In the genomic region with DNA sequence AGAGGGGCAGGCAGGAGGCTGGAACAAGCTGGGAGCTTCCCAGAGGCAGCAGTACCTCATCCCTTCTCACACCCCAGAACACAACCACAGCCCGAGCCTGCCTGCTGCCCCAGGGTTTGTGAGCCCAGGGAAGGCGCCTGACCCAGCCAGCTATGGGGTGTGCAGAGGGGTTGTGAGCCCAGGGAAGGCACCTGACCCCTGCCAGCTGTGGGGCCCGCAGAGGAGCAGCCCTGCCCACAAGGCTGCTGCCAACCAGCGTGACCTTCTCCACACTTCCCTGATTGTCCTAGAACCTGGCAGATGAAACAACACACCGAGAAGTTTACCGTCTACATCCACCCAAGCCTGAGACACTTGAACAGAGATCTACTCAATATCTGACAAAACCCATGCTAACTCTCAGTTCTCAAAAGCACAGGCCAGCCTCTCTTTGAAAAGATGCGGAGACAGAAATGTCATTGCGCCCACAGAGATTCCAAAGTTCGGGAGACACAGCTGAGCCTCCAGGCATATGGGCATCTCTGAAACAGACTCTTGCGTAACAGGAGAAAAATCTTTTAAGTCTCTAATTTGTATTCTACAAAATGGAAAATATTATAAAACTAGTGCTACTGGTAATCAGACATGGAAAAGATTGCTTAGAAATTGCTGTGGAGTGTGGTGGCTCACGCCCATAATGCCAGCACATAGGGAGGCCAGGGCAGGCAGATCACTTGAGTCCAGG, we compare ENCODE assay signal across 18 cellular contexts. TPM values are rescaled to one million over a fixed set of nuclear protein-coding genes. Genes with fewer than 3 reads are reported as not detected.
DNase-seq lines count a peak whose midpoint lies in the region; ATAC-seq, FAIRE-seq and TF ChIP-seq lines count a peak whose summit lies in the region.
"Had no signal": no experiment of that assay in that cellular context is flagged by ENCODE, and none has a peak within 500 bp of the region (broad histone marks: within the 10 kb centered on the region; RNA-seq: fewer than 3 reads in every experiment).

No MANE protein-coding gene starts in this region.

- H2AFZ ChIP-seq in HepG2 (ENCODE audit: low read length), result no peak overlapping the region

- H3K4me3 ChIP-seq in right atrium auricular region (no peak overlapping the region), HepG2 (replicated peaks in 1 of 3; ENCODE audit: insufficient read depth in 1 of 3, low read depth in 2 of 3, low read length in 3 of 3) (no peak overlapping the region), SJCRH30 (no peak overlapping the region)
- no peak overlapping the region for H3K4me3 ChIP-seq in CD4-positive, alpha-beta memory T cell (ENCODE audit: low read length in 2 of 2)
- H3K4me3 ChIP-seq: GM12878 had no signal

- FAIRE-seq in HepG2 (lab: Jason Lieb, UNC), result no peak
- FAIRE-seq: GM12878, H1 had no signal

- H4K20me1 ChIP-seq in HepG2 (ENCODE audit: insufficient read depth, low read length), result no peaks in the 10 kb centered on the region

- peaks cover 0 to 1% (median 0%) of the 10 kb centered on the region in 8 donors for H3K9me3 Mint-ChIP-seq in CD4-positive, alpha-beta memory T cell
- H3K9me3 Mint-ChIP-seq: CD4-positive, alpha-beta T cell had no signal

- ATAC-seq in Right ventricle myocardium superior (ENCODE audit: poor library complexity), result peak; percentile 91
- ATAC-seq in HepG2, result no peak
- no peak for ATAC-seq in GM21529 (IDR thresholded peaks at IDR 0.05; ENCODE audit: unreplicated experiment)
- ATAC-seq: GM12878 had no signal

- POLR2A ChIA-PET in HepG2 (lab: Yijun Ruan, JAX), result no interaction called here
- POLR2A ChIA-PET in CD4-positive, alpha-beta memory T cell (lab: Charles Lee; ENCODE audit: partially characterized antibody), result no interaction called here

- 98% methylated on average over 7 of the region's 11 CpGs for WGBS in HepG2 (ENCODE audit: low lambda C conversion rate)

- H3K27me3 Mint-ChIP-seq in CD4-positive, alpha-beta memory T cell, result no peaks in the 10 kb centered on the region
- H3K27me3 Mint-ChIP-seq: CD4-positive, alpha-beta T cell had no signal

- in situ Hi-C loops in HepG2 (cut with HindIII; ENCODE audit: extremely low pct_ligation_motif_present, low pct_unique_long_range_greater_than_20kb), result no loop called here

- H3K4me1 ChIP-seq in right atrium auricular region, result no peaks in the 10 kb centered on the region
- no peaks in the 10 kb centered on the region for H3K4me1 ChIP-seq in HepG2 (ENCODE audit: insufficient read depth, low read length)
- H3K4me1 ChIP-seq in SJCRH30, result no peaks in the 10 kb centered on the region
- no peaks in the 10 kb centered on the region for H3K4me1 ChIP-seq in CD4-positive, alpha-beta memory T cell (ENCODE audit: insufficient read depth, low read length)

- DNase-seq in Right ventricle myocardium superior (no peak), right atrium auricular region (ENCODE audit: low spot score) (no peak), epidermal melanocyte (ENCODE audit: insufficient read length, low spot score) (peak; percentile 42), HepG2 (ENCODE audit: low spot score) (no peak), SJCRH30 (no peak)
- no peak for DNase-seq in CD4-positive, alpha-beta memory T cell
- DNase-seq: CD4-positive, alpha-beta T cell; EL; NCI-H1417; NCI-H187 treated with DMSO at 0.1 percent for 48 hours; NCI-H524; NCI-H82; OCI-M1; SIG-M5 had no signal

- H3K36me3 ChIP-seq in right atrium auricular region, result peaks cover 71% of the 10 kb centered on the region
- peaks cover 31 to 67% of the 10 kb centered on the region in 2 experiments for H3K36me3 ChIP-seq in HepG2 (replicated peaks in 1 of 2; ENCODE audit: control insufficient read depth in 1 of 2, insufficient read depth in 2 of 2, low read length in 2 of 2)
- H3K36me3 ChIP-seq in SJCRH30, result peaks cover 51% of the 10 kb centered on the region
- H3K36me3 ChIP-seq in CD4-positive, alpha-beta memory T cell (ENCODE audit: insufficient read depth, low read length), result peaks cover 63% of the 10 kb centered on the region

- no peak overlapping the region for H3K4me2 ChIP-seq in HepG2 (ENCODE audit: low read depth, low read length)

- CTCF ChIA-PET in HepG2 (lab: Yijun Ruan, JAX; ENCODE audit: low intra/inter-chr PET ratio, low total read pairs), result no interaction called here
- CTCF ChIA-PET in CD4-positive, alpha-beta memory T cell (lab: Charles Lee; ENCODE audit: partially characterized antibody), result no interaction called here

- TF ChIP-seq RAD21 in HepG2 (CRISPR knock-in tag; IDR thresholded peaks at IDR 0.05), result no peak

- intact Hi-C loops in Right ventricle myocardium superior (cut with DNase I), result no loop called here
- intact Hi-C loops in HepG2 (cut with micrococcal nuclease; ENCODE audit: unreplicated experiment), result no loop called here
- intact Hi-C loops in CD4-positive, alpha-beta memory T cell (cut with micrococcal nuclease), result no loop called here

- H3K27me3 ChIP-seq in right atrium auricular region (no peaks in the 10 kb centered on the region), HepG2 (ENCODE audit: control insufficient read depth in 1 of 2, insufficient read depth in 2 of 2, low read length in 2 of 2) (no peaks in the 10 kb centered on the region), SJCRH30 (no peaks in the 10 kb centered on the region)
- H3K27me3 ChIP-seq in CD4-positive, alpha-beta memory T cell (ENCODE audit: insufficient read depth, low read length), result no peaks in the 10 kb centered on the region

- H3K9me3 ChIP-seq in right atrium auricular region, result no peaks in the 10 kb centered on the region
- no peaks in the 10 kb centered on the region for H3K9me3 ChIP-seq in HepG2 (ENCODE audit: low read length)
- no peaks in the 10 kb centered on the region for H3K9me3 ChIP-seq in SJCRH30 (replicated peaks)
- H3K9me3 ChIP-seq in CD4-positive, alpha-beta memory T cell (ENCODE audit: control insufficient read depth in 1 of 2, low read length in 2 of 2), result no peaks in the 10 kb centered on the region

- no peaks in the 10 kb centered on the region for H3K79me2 ChIP-seq in HepG2 (ENCODE audit: insufficient read depth, low read length)

- TF ChIP-seq POLR2A in HepG2 (IDR thresholded peaks at IDR 0.05; ENCODE audit: insufficient read depth in 1 of 2, low read depth in 2 of 2, low read length in 2 of 2), result no peak

- H3K27ac Mint-ChIP-seq in CD4-positive, alpha-beta memory T cell, result peak overlapping the region in 1 of 7 donors; percentile 76
- H3K27ac Mint-ChIP-seq: CD4-positive, alpha-beta T cell had no signal

- H3K27ac ChIP-seq in right atrium auricular region (no peak overlapping the region), HepG2 (ENCODE audit: extremely low read length, insufficient read depth, low read length) (no peak overlapping the region), temporal lobe (ENCODE audit: low read depth, low read length) (peak overlapping the region; percentile 53), SJCRH30 (no peak overlapping the region)
- H3K27ac ChIP-seq in CD4-positive, alpha-beta memory T cell (ENCODE audit: low read depth, low read length), result no peak overlapping the region

- no peak overlapping the region for H3K9ac ChIP-seq in HepG2 (ENCODE audit: insufficient read depth, low read depth, low read length)

- H3K36me3 Mint-ChIP-seq in CD4-positive, alpha-beta memory T cell, result peaks cover 60 to 78% of the 10 kb centered on the region in 2 donors

- TSS peak; percentile 24 for BruUV-seq in HepG2 (replicated peaks; lab: Mats Ljungman, UMichigan)

- H3K4me1 Mint-ChIP-seq in CD4-positive, alpha-beta memory T cell, result peaks cover 0 to 10% (median 6%) of the 10 kb centered on the region in 4 donors

- no peak overlapping the region for H3K4me3 Mint-ChIP-seq in CD4-positive, alpha-beta memory T cell
- H3K4me3 Mint-ChIP-seq: CD4-positive, alpha-beta T cell had no signal

- TF ChIP-seq CTCF in right atrium auricular region (IDR thresholded peaks at IDR 0.05), result no peak
- no peak for TF ChIP-seq CTCF in HepG2 (CRISPR knock-in tag; IDR thresholded peaks at IDR 0.05)

- no peak for TF ChIP-seq EP300 in HepG2 (IDR thresholded peaks at IDR 0.05; ENCODE audit: low read depth in 2 of 2, low read length in 2 of 2)
- no peak for TF ChIP-seq EP300 in HepG2 (CRISPR knock-in tag; IDR thresholded peaks at IDR 0.05; ENCODE audit: borderline replicate concordance)

TF ChIP-seq in HepG2, 621 proteins besides CTCF, POLR2A, EP300 and RAD21 (continues in another document):
- TF ChIP-seq CEBPB (IDR thresholded peaks at IDR 0.05; ENCODE audit: borderline replicate concordance, low read depth, low read length), result peak; percentile 52; the same call in 1 of the 2 replicates

RNA-seq across cellular contexts. Expression of a gene that starts 47.3 kb away (rescaled TPM):
- 19.4 TPM for total RNA-seq in Right ventricle myocardium superior
- 10 to 100 TPM; 11.4 to 12.3 TPM for total RNA-seq in right atrium auricular region
- total RNA-seq in HepG2 (2016; rRNA removed; fragmentation: Illumina TruSeq; extraction: Trizol), result 17.5 and 27.7 TPM in 2 replicates
- 7.2 and 7.9 TPM in 2 replicates for total RNA-seq in HepG2 (2016; cell fraction: cytosol; rRNA removed; fragmentation: Illumina TruSeq; extraction: Trizol; ENCODE audit: low read depth)
- total RNA-seq in HepG2 (2016; cell fraction: insoluble cytoplasmic fraction; rRNA removed; fragmentation: Illumina TruSeq; extraction: Trizol), result 15.1 and 26.9 TPM in 2 replicates
- 10.8 and 11.0 TPM in 2 replicates for total RNA-seq in HepG2 (2016; cell fraction: membrane; rRNA removed; fragmentation: Illumina TruSeq; extraction: Trizol)
- total RNA-seq in HepG2 (2016; cell fraction: nucleus; rRNA removed; fragmentation: Illumina TruSeq; extraction: Trizol), result 29.8 and 36.2 TPM in 2 replicates
- polyA plus RNA-seq in HepG2 (2011; rRNA removed), result 17.1 and 20.2 TPM in 2 replicates
- polyA plus RNA-seq in HepG2 (2011; cell fraction: cytosol; rRNA removed), result 5.4 and 8.3 TPM in 2 replicates
- polyA plus RNA-seq in HepG2 (2011; cell fraction: nucleus; rRNA removed), result 141 and 195 TPM in 2 replicates
- polyA plus RNA-seq in HepG2 (2012), result 22.3 and 23.2 TPM in 2 replicates
- polyA plus RNA-seq in HepG2 (2016; cell fraction: cytosol; fragmentation: Illumina TruSeq; extraction: Trizol; ENCODE audit: low read depth), result 2.8 and 3.5 TPM in 2 replicates
- 23.0 and 24.3 TPM in 2 replicates for polyA plus RNA-seq in HepG2 (2016; cell fraction: insoluble cytoplasmic fraction; fragmentation: Illumina TruSeq; extraction: Trizol; ENCODE audit: low read depth)
- 6.0 and 8.0 TPM in 2 replicates for polyA plus RNA-seq in HepG2 (2016; cell fraction: membrane; fragmentation: Illumina TruSeq; extraction: Trizol; ENCODE audit: low read depth)
- polyA plus RNA-seq in HepG2 (2016; cell fraction: nucleus; fragmentation: Illumina TruSeq; extraction: Trizol; ENCODE audit: insufficient read depth, low read depth), result 58.2 and 63.9 TPM in 2 replicates
- polyA minus RNA-seq in HepG2 (2011; rRNA and poly(A)+ RNA removed; ENCODE audit: low replicate concordance), result 37.5 and 46.2 TPM in 2 replicates
- 5.8 and 7.3 TPM in 2 replicates for polyA minus RNA-seq in HepG2 (2011; cell fraction: cytosol; rRNA and poly(A)+ RNA removed)
- 47.1 and 67.0 TPM in 2 replicates for polyA minus RNA-seq in HepG2 (2011; cell fraction: nucleus; rRNA and poly(A)+ RNA removed)
- total RNA-seq in temporal lobe, result 17.0 TPM
- total RNA-seq in SJCRH30 (2014; rRNA removed; shearing (Covaris generic)), result 28.7 and 32.6 TPM in 2 replicates
- 10 to 100 TPM; 95.7 to 96.8 TPM for total RNA-seq in CD4-positive, alpha-beta memory T cell
- 10 to 100 TPM in 1 of 2 donors, 1 to 10 TPM in 1; 9.8 to 25.7 TPM for polyA plus RNA-seq in CD4-positive, alpha-beta memory T cell
